25 cellular contexts compared by ENCODE assay signal in the genomic region with DNA sequence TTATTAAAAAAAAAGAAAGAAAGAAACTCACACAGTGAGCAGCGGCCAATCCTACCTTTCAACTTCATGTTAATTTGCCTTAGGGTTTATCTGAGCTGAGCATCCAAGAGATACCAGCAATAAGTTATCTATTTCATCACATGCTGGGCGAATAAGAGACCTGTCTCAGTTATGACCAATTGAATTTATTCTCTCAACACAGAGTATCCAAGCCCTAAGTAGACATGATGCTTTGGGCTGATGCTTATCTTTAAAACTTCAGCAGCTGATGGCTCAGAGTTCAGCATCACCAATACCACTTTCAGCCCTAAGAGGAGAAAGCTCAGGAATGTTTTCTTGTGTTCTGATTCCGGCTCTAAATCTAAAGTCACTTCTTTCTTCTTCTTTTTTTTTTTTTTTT.
"Had no signal": no experiment of that assay in that cellular context is flagged by ENCODE, and none has a peak within 500 bp of the region (broad histone marks: within the 10 kb centered on the region; RNA-seq: fewer than 3 reads in every experiment).

No MANE protein-coding gene starts in this region.

- H3K4me1 ChIP-seq: stomach, suprapubic skin, testis, thyroid gland, tibial artery, tibial nerve, transverse colon, upper lobe of left lung, upper lobe of right lung, uterus, vagina had no signal

- H3K27me3 ChIP-seq: testis, thyroid gland, tibial artery, tibial nerve, transverse colon, upper lobe of left lung, upper lobe of right lung, uterus, vagina had no signal

- H3K4me3 ChIP-seq: stomach, suprapubic skin, testis, thoracic aorta, thyroid gland, tibial artery, tibial nerve, transverse colon, upper lobe of left lung, upper lobe of right lung, uterus, vagina had no signal

- H3K9me3 ChIP-seq: stomach, suprapubic skin, testis, thoracic aorta, thyroid gland, tibial artery, tibial nerve, transverse colon, upper lobe of left lung, upper lobe of right lung, uterus, vagina had no signal

- H3K36me3 ChIP-seq: stomach, suprapubic skin, thoracic aorta, thyroid gland, tibial artery, tibial nerve, transverse colon, upper lobe of left lung, upper lobe of right lung, uterus, vagina had no signal

- H3K27ac ChIP-seq: stomach, suprapubic skin, testis, thoracic aorta, thyroid gland, tibial artery, tibial nerve, transverse colon, upper lobe of left lung, upper lobe of right lung, uterus, vagina had no signal

- ATAC-seq: stimulated activated effector memory CD8-positive, alpha-beta T cell treated with anti-CD3 and anti-CD28 coated beads, Interleukin-12 subunit alpha, Interleukin-12 subunit beta, amount 100 ng/mL, for 72 hours; stimulated activated memory B cell treated with anti-CD40 and anti-IgM and Interleukin-4, amounts not matched to agents 10 μg/mL and 1 μg/mL and 100 μg/mL, for 72 hours; stimulated activated naive B cell treated with anti-CD40 and anti-IgM and Interleukin-4, amounts not matched to agents 10 μg/mL and 1 μg/mL and 100 μg/mL, for 72 hours; stimulated activated naive CD8-positive, alpha-beta T cell treated with anti-CD3 and anti-CD28 coated beads, Interleukin-15, amount 100 ng/mL, for 72 hours; stimulated activated naive CD8-positive, alpha-beta T cell treated with anti-CD3 and anti-CD28 coated beads, Interleukin-15, Interleukin-2, amounts not matched to agents 100 U/mL and 50 U/mL, for 24 hours; upper lobe of right lung had no signal

- DNase-seq: stimulated activated CD4-positive, alpha-beta T cell treated with anti-CD3 and anti-CD28 coated beads, Interleukin-2, amount 100 ng/mL, for 48 hours; stimulated activated CD4-positive, alpha-beta T cell treated with anti-CD3 and anti-CD28 coated beads, Interleukin-4, amount 100 ng/mL, for 1 hour; stimulated activated CD4-positive, alpha-beta T cell treated with anti-CD3 and anti-CD28 coated beads, Interleukin-4, amount 100 ng/mL, for 24 hours; stimulated activated CD4-positive, alpha-beta T cell treated with anti-CD3 and anti-CD28 coated beads, Interleukin-4, amount 100 ng/mL, for 4 hours; stimulated activated CD8-positive, alpha-beta memory T cell treated with anti-CD3 and anti-CD28 coated beads, Interleukin-4, amount 100 ng/mL, for 48 hours; stimulated activated naive B cell treated with anti-CD40 and anti-IgM and Interleukin-4, amounts not matched to agents 10 μg/mL and 1 μg/mL and 100 μg/mL, for 72 hours; stimulated activated naive CD4-positive, alpha-beta T cell; stimulated activated naive CD4-positive, alpha-beta T cell treated with Interleukin-2 at 50 U/mL for 16 hours; stimulated activated naive CD8-positive, alpha-beta T cell treated with anti-CD3 and anti-CD28 coated beads, Interleukin-15, amount 100 ng/mL, for 72 hours; stimulated activated naive CD8-positive, alpha-beta T cell treated with anti-CD3 and anti-CD28 coated beads, Interleukin-15, Interleukin-2, amounts not matched to agents 100 U/mL and 50 U/mL, for 24 hours; stomach; substantia nigra; testis; thyroid gland; tibial artery; transverse colon; upper lobe of left lung; upper lobe of right lung; uterus had no signal
